In the genomic region with DNA sequence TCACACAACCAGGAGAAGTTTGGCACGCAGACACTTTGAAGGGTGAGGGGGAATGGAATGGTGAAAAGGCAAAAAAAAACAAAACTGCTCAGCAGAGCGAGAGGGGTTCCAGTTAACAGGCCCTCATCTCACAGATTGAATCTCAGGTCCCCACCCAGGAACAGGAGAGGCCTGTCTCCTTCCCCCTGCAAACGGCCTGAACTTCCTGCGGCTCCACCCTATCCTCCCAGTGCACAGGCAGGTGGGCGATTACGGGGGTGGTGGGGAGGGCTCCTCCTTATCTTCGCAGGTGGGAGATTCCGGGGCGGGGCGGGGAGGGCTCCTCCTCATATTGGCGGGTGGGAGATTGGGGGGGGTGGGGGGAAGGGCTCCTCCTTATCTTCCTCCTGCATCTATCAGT, we compare ENCODE assay signal across 14 cellular contexts.
"Had no signal": no experiment of that assay in that cellular context is flagged by ENCODE, and none has a peak within 500 bp of the region (broad histone marks: within the 10 kb centered on the region; RNA-seq: fewer than 3 reads in every experiment).

No MANE protein-coding gene starts in this region.

- ATAC-seq: activated CD8-positive, alpha-beta T cell treated with anti-CD3 and anti-CD28 coated beads, Interleukin-2, amount 10 ng/mL, durations not matched to agents 7 days and 5 days; left cardiac atrium; natural killer cell treated with Interleukin-12 subunit alpha and Interleukin-12 subunit beta and Interleukin-15 and Interleukin-18, amount 100 ng/mL, for 72 hours had no signal

- H3K27me3 Mint-ChIP-seq: stimulated activated naive CD8-positive, alpha-beta T cell treated with anti-CD3 and anti-CD28 coated beads, Interleukin-15, Interleukin-2, amounts not matched to agents 100 ng/mL and 50 ng/mL, for 24 hours had no signal

- DNase-seq: activated CD4-positive, alpha-beta T cell treated with anti-CD3 and anti-CD28 coated beads for 1 hour; activated CD8-positive, alpha-beta T cell treated with anti-CD3 and anti-CD28 coated beads, Interleukin-2, amount 10 ng/mL, durations not matched to agents 7 days and 5 days; activated naive CD4-positive, alpha-beta T cell treated with anti-CD3 and anti-CD28 coated beads, Interleukin-2, amount 50 U/mL, for 16 hours; adrenal gland; caudate nucleus; colonic mucosa; effector CD4-positive, alpha-beta T cell; hippocampal formation; left cardiac atrium; stimulated activated CD4-positive, alpha-beta T cell treated with anti-CD3 and anti-CD28 coated beads, Interleukin-15, amount 100 ng/mL, for 24 hours; stimulated activated CD4-positive, alpha-beta T cell treated with anti-CD3 and anti-CD28 coated beads, Interleukin-4, amount 100 ng/mL, for 24 hours had no signal

- H3K27me3 ChIP-seq: adrenal gland, colonic mucosa had no signal

- H3K9me3 Mint-ChIP-seq: natural killer cell treated with Interleukin-12 subunit alpha and Interleukin-12 subunit beta and Interleukin-15 and Interleukin-18, amount 100 ng/mL, for 72 hours; stimulated activated naive CD8-positive, alpha-beta T cell treated with anti-CD3 and anti-CD28 coated beads, Interleukin-15, Interleukin-2, amounts not matched to agents 100 ng/mL and 50 ng/mL, for 24 hours; T-helper 1 cell treated with Interleukin-12 subunit alpha and Interleukin-12 subunit beta and Interleukin-4 antibody, amounts not matched to agents 30 μg/mL and 1 μg/mL, for 36 hours had no signal

- H3K4me1 ChIP-seq: adrenal gland, colonic mucosa had no signal

- H3K27ac ChIP-seq: adrenal gland, colonic mucosa had no signal

- H3K4me3 Mint-ChIP-seq: activated CD8-positive, alpha-beta T cell treated with anti-CD3 and anti-CD28 coated beads, Interleukin-2, amount 10 ng/mL, durations not matched to agents 7 days and 5 days; natural killer cell treated with Interleukin-12 subunit alpha and Interleukin-12 subunit beta and Interleukin-15 and Interleukin-18, amount 100 ng/mL, for 72 hours; stimulated activated naive CD8-positive, alpha-beta T cell treated with anti-CD3 and anti-CD28 coated beads, Interleukin-15, Interleukin-2, amounts not matched to agents 100 ng/mL and 50 ng/mL, for 24 hours; T-helper 1 cell treated with Interleukin-12 subunit alpha and Interleukin-12 subunit beta and Interleukin-4 antibody, amounts not matched to agents 30 μg/mL and 1 μg/mL, for 36 hours had no signal

- H3K27ac Mint-ChIP-seq: activated CD8-positive, alpha-beta T cell treated with anti-CD3 and anti-CD28 coated beads, Interleukin-2, amount 10 ng/mL, durations not matched to agents 7 days and 5 days; natural killer cell treated with Interleukin-12 subunit alpha and Interleukin-12 subunit beta and Interleukin-15 and Interleukin-18, amount 100 ng/mL, for 72 hours; stimulated activated naive CD8-positive, alpha-beta T cell treated with anti-CD3 and anti-CD28 coated beads, Interleukin-15, Interleukin-2, amounts not matched to agents 100 ng/mL and 50 ng/mL, for 24 hours; T-helper 1 cell treated with Interleukin-12 subunit alpha and Interleukin-12 subunit beta and Interleukin-4 antibody, amounts not matched to agents 30 μg/mL and 1 μg/mL, for 36 hours had no signal

- H3K36me3 ChIP-seq: adrenal gland, colonic mucosa had no signal

- H3K4me3 ChIP-seq: adrenal gland, colonic mucosa had no signal

- H3K9me3 ChIP-seq: adrenal gland, colonic mucosa had no signal

- H3K36me3 Mint-ChIP-seq: natural killer cell treated with Interleukin-12 subunit alpha and Interleukin-12 subunit beta and Interleukin-15 and Interleukin-18, amount 100 ng/mL, for 72 hours had no signal
